ENCODE assay signal across 20 cellular contexts in genomic region chr20:58545565-58546195, GRCh38. TPM values are rescaled to one million over a fixed set of nuclear protein-coding genes. Genes with fewer than 3 reads are reported as not detected.
A peak's percentile ranks its signal among the peaks of the same experiment; 100 is the strongest.
DNase-seq lines count a peak whose midpoint lies in the region; ATAC-seq, FAIRE-seq and TF ChIP-seq lines count a peak whose summit lies in the region.
"Had no signal": no experiment of that assay in that cellular context is flagged by ENCODE, and none has a peak within 500 bp of the region (broad histone marks: within the 10 kb centered on the region; RNA-seq: fewer than 3 reads in every experiment).

No MANE protein-coding gene starts in this region.

- H3K27ac Mint-ChIP-seq in endodermal cell (no peak overlapping the region), nephron progenitor cell (no peak overlapping the region)
- H3K27ac Mint-ChIP-seq: CD4-positive, alpha-beta T cell; IgD-negative memory B cell had no signal

- H3K36me3 ChIP-seq in endodermal cell (ENCODE audit: control insufficient read depth, insufficient read depth, low read length) = no peaks in the 10 kb centered on the region
- H3K36me3 ChIP-seq in stomach = no peaks in the 10 kb centered on the region
- H3K36me3 ChIP-seq in upper lobe of right lung = no peaks in the 10 kb centered on the region
- H3K36me3 ChIP-seq: BE2C had no signal

- H3K4me3 ChIP-seq in endodermal cell (ENCODE audit: low read length) (no peak overlapping the region), stomach (no peak overlapping the region), upper lobe of right lung (no peak overlapping the region)

- intact Hi-C loops in stomach (cut with DNase I; ENCODE audit: low total_unique reads) (no loop called here), upper lobe of right lung (cut with DNase I) (no loop called here)

- no peaks in the 10 kb centered on the region for H3K9me3 Mint-ChIP-seq in endodermal cell
- H3K9me3 Mint-ChIP-seq in nephron progenitor cell = peaks cover 3% of the 10 kb centered on the region
- H3K9me3 Mint-ChIP-seq: CD4-positive, alpha-beta T cell; IgD-negative memory B cell had no signal

- H3K36me3 Mint-ChIP-seq in endodermal cell (ENCODE audit: low read depth) = no peaks in the 10 kb centered on the region
- H3K36me3 Mint-ChIP-seq in nephron progenitor cell (ENCODE audit: low read depth) = no peaks in the 10 kb centered on the region
- H3K36me3 Mint-ChIP-seq: IgD-negative memory B cell had no signal

- no peaks in the 10 kb centered on the region for H3K27me3 ChIP-seq in endodermal cell (ENCODE audit: control insufficient read depth, insufficient read depth, low read length, poor library complexity, severe bottlenecking)
- H3K27me3 ChIP-seq in stomach = peaks cover 0 to 46% (median 13%) of the 10 kb centered on the region in 3 donors
- H3K27me3 ChIP-seq in upper lobe of right lung = peaks cover 16% of the 10 kb centered on the region
- H3K27me3 ChIP-seq: BE2C had no signal

- H3K27ac ChIP-seq in endodermal cell (ENCODE audit: low read depth, low read length) = no peak overlapping the region
- no peak overlapping the region for H3K27ac ChIP-seq in stomach
- no peak overlapping the region for H3K27ac ChIP-seq in upper lobe of right lung
- H3K27ac ChIP-seq: 22Rv1 had no signal

- 92 to 94% methylated on average over 10 to 13 of the region's 13 CpGs for WGBS in endodermal cell (ENCODE audit: insufficient coverage in 1 of 2, insufficient read length in 1 of 2), 2 experiments
- WGBS in stomach, 5 donors = 83 to 88% (median 86%) methylated on average over 13 of the region's 13 CpGs

- TF ChIP-seq CTCF in endodermal cell (conservative IDR thresholded peaks at IDR 0.05) (no peak), stomach (IDR thresholded peaks at IDR 0.05) (no peak), upper lobe of right lung (IDR thresholded peaks at IDR 0.05) (no peak), nephron progenitor cell (IDR thresholded peaks at IDR 0.05) (no peak)

- TF ChIP-seq POLR2A in stomach (IDR thresholded peaks at IDR 0.05) = no peak

- ATAC-seq in upper lobe of right lung = no peak
- no peak for ATAC-seq in GM18909 (IDR thresholded peaks at IDR 0.05; ENCODE audit: poor library complexity, unreplicated experiment)

- H3K4me3 Mint-ChIP-seq in endodermal cell = no peak overlapping the region
- no peak overlapping the region for H3K4me3 Mint-ChIP-seq in nephron progenitor cell
- H3K4me3 Mint-ChIP-seq: CD4-positive, alpha-beta T cell; IgD-negative memory B cell had no signal

- peaks cover 41% of the 10 kb centered on the region for H3K4me1 Mint-ChIP-seq in endodermal cell
- H3K4me1 Mint-ChIP-seq in nephron progenitor cell = peaks cover 76% of the 10 kb centered on the region
- H3K4me1 Mint-ChIP-seq: IgD-negative memory B cell had no signal

- peak; percentile 10 for DNase-seq in activated CD8-positive, alpha-beta memory T cell treated with anti-CD3 and anti-CD28 coated beads, Interleukin-2, amount 50 U/mL, for 48 hours
- no peak for DNase-seq in activated CD8-positive, alpha-beta memory T cell treated with anti-CD3 and anti-CD28 coated beads for 24 hours
- DNase-seq in RCC 7860 (ENCODE audit: low spot score) = peak; percentile 17
- DNase-seq in endodermal cell = peak; percentile 24
- peak; percentile 18 for DNase-seq in stomach
- no peak for DNase-seq in upper lobe of right lung
- DNase-seq in nephron progenitor cell = no peak
- DNase-seq: BE2C; CD4-positive, alpha-beta T cell; GOT3; NCI-H1417 treated with DMSO at 0.1 percent for 48 hours; NCI-H1930; NCI-H2171; NCI-H446 treated with DMSO at 0.1 percent for 48 hours; NK-92 treated with Interleukin-12 subunit alpha and Interleukin-12 subunit beta, amount 100 ng/mL, for 24 hours had no signal

- peaks cover 15% of the 10 kb centered on the region for H3K4me1 ChIP-seq in endodermal cell (ENCODE audit: control insufficient read depth, insufficient read depth, low read length)
- H3K4me1 ChIP-seq in stomach = no peaks in the 10 kb centered on the region
- H3K4me1 ChIP-seq in upper lobe of right lung = no peaks in the 10 kb centered on the region

- FAIRE-seq in RCC 7860 (lab: Jason Lieb, UNC) = no peak

- no peaks in the 10 kb centered on the region for H3K27me3 Mint-ChIP-seq in endodermal cell (ENCODE audit: insufficient read depth)
- H3K27me3 Mint-ChIP-seq in nephron progenitor cell (ENCODE audit: low read depth, poor library complexity) = peaks cover 9% of the 10 kb centered on the region

- H3K9me3 ChIP-seq in endodermal cell (ENCODE audit: control insufficient read depth, low read length) (no peaks in the 10 kb centered on the region), stomach (no peaks in the 10 kb centered on the region), upper lobe of right lung (no peaks in the 10 kb centered on the region)
- H3K9me3 ChIP-seq: BE2C had no signal

- no peak overlapping the region for H3K9ac ChIP-seq in endodermal cell (ENCODE audit: extremely low read depth, low read length, poor library complexity, severe bottlenecking)

- TF ChIP-seq EP300 in stomach (IDR thresholded peaks at IDR 0.05) = no peak

RNA-seq across cellular contexts. Expression of gene APCDD1L, which starts 30.5 kb away (rescaled TPM):
- 1 to 10 TPM; 6.4 TPM for total RNA-seq in endodermal cell
- 0.78 TPM for polyA plus RNA-seq in endodermal cell (2013, experiment 1 of 2)
- 1.1 TPM for polyA plus RNA-seq in endodermal cell (2013, experiment 2 of 2)
- total RNA-seq in stomach = 1 to 10 TPM in 2 of 5 donors, not detected in 3; 1.4 to 2.0 TPM
- under 1 TPM in 2 of 3 donors, not detected in 1; 0.12 to 0.25 TPM for polyA plus RNA-seq in stomach
- not detected for total RNA-seq in upper lobe of right lung
- total RNA-seq: CD4-positive, alpha-beta T cell; G401; HT-29 had no signal

Comparison
In these comparisons a context has a peak if more than half of its experiments do, and no peak if none do; other contexts are left out.
1. DNase-seq: peak in activated CD8-positive, alpha-beta memory T cell treated with anti-CD3 and anti-CD28 coated beads, Interleukin-2, amount 50 U/mL, for 48 hours (single experiment), RCC 7860 (single experiment), endodermal cell (single experiment) and stomach (single experiment); none in activated CD8-positive, alpha-beta memory T cell treated with anti-CD3 and anti-CD28 coated beads for 24 hours (single experiment), upper lobe of right lung (single experiment) and nephron progenitor cell (single experiment).